ENCODE assay signal across 22 cellular contexts in genomic region chr7:151142686-151143040, GRCh38. TPM values are rescaled to one million over a fixed set of nuclear protein-coding genes. Genes with fewer than 3 reads are reported as not detected.
DNase-seq lines count a peak whose midpoint lies in the region; ATAC-seq, FAIRE-seq and TF ChIP-seq lines count a peak whose summit lies in the region.
"Had no signal": no experiment of that assay in that cellular context is flagged by ENCODE, and none has a peak within 500 bp of the region (broad histone marks: within the 10 kb centered on the region; RNA-seq: fewer than 3 reads in every experiment).

No MANE protein-coding gene starts in this region.

- H3K4me3 ChIP-seq in RWPE2 (ENCODE audit: severe bottlenecking): no peak overlapping the region
- H3K4me3 ChIP-seq in heart left ventricle: no peak overlapping the region
- no peak overlapping the region for H3K4me3 ChIP-seq in pancreas
- H3K4me3 ChIP-seq: SK-N-MC had no signal

- TF ChIP-seq POLR2A in heart left ventricle (IDR thresholded peaks at IDR 0.05): no peak

- FAIRE-seq in pancreas (lab: Jason Lieb, UNC) (no peak), RCC 7860 (lab: Jason Lieb, UNC) (no peak)
- FAIRE-seq: keratinocyte had no signal

- DNase-seq in C1 segment of cervical spinal cord (lab: John Stamatoyannopoulos, UW) (peak in 10 of 14 donors; percentile 22 to 72 (median 60)), RWPE2 (ENCODE audit: low spot score) (peak; percentile 52), heart left ventricle (peak in 1 of 5 donors; percentile 68), pancreas (peak in 4 of 6 donors; percentile 15 to 74 (median 48)), RCC 7860 (ENCODE audit: low spot score) (no peak), NAMALWA (ENCODE audit: low spot score) (no peak)
- DNase-seq: activated CD4-positive, alpha-beta T cell treated with anti-CD3 and anti-CD28 coated beads, Interleukin-2, amount 10 ng/mL, durations not matched to agents 24 days and 14 days; activated T-cell treated with anti-CD3 and anti-CD28 coated beads, Interleukin-2, amount 50 U/mL, for 48 hours; glutamatergic neuron; NCI-H1436 treated with DMSO at 0.1 percent for 48 hours; NCI-H524; OCI-M1; T1000 had no signal

- H3K36me3 ChIP-seq in RWPE2 (ENCODE audit: low read depth) (peaks cover 36% of the 10 kb centered on the region), heart left ventricle (peaks cover 0 to 63% (median 31%) of the 10 kb centered on the region in 9 donors), pancreas (peaks cover 0 to 27% (median 5%) of the 10 kb centered on the region in 3 donors)

- ATAC-seq in RWPE2 (ENCODE audit: low read depth) (no peak), heart left ventricle (peak; percentile 16 to 55 (median 44)), pancreas (peak in 3 of 4 donors; percentile 51 to 74 (median 64)), HG02885 (IDR thresholded peaks at IDR 0.05; ENCODE audit: poor library complexity, unreplicated experiment) (no peak), HG03432 (IDR thresholded peaks at IDR 0.05; ENCODE audit: unreplicated experiment) (no peak)

- intact Hi-C loops in heart left ventricle (cut with DNase I) (no loop called here), pancreas (cut with DNase I) (no loop called here)

- TF ChIP-seq CTCF in RWPE2 (IDR thresholded peaks at IDR 0.05; ENCODE audit: poor library complexity, severe bottlenecking) (no peak), heart left ventricle (IDR thresholded peaks at IDR 0.05) (no peak), pancreas (IDR thresholded peaks at IDR 0.05) (no peak)

- 42 to 48% (median 45%) methylated on average over 8 to 10 of the region's 10 CpGs for WGBS in heart left ventricle, 4 donors
- 57 to 58% methylated on average over 9 to 10 of the region's 10 CpGs for whole genome bisulfite sequencing in pancreas, 2 donors

- H3K4me1 ChIP-seq in RWPE2 (ENCODE audit: insufficient read depth, poor library complexity, severe bottlenecking) (no peaks in the 10 kb centered on the region), heart left ventricle (peaks cover 0 to 28% (median 11%) of the 10 kb centered on the region in 12 donors), pancreas (no peaks in the 10 kb centered on the region)

- no peak overlapping the region for H3K27ac ChIP-seq in RWPE2 (ENCODE audit: poor library complexity, severe bottlenecking)
- peak overlapping the region in 3 of 12 donors; percentile 9 to 39 (median 13) for H3K27ac ChIP-seq in heart left ventricle
- H3K27ac ChIP-seq in pancreas: no peak overlapping the region
- H3K27ac ChIP-seq: SK-N-MC had no signal

- no peaks in the 10 kb centered on the region for H3K27me3 ChIP-seq in RWPE2 (ENCODE audit: insufficient read depth, poor library complexity, severe bottlenecking)
- H3K27me3 ChIP-seq in heart left ventricle: no peaks in the 10 kb centered on the region
- no peaks in the 10 kb centered on the region for H3K27me3 ChIP-seq in pancreas

- H3K9me3 ChIP-seq in RWPE2 (ENCODE audit: severe bottlenecking) (no peaks in the 10 kb centered on the region), heart left ventricle (no peaks in the 10 kb centered on the region), pancreas (no peaks in the 10 kb centered on the region)

RNA-seq across cellular contexts. Expression of gene GBX1, which starts 24.8 kb away (rescaled TPM):
- total RNA-seq in heart left ventricle: under 1 TPM in 5 of 9 donors, not detected in 4; 0.29 to 0.52 (median 0.36) TPM
- under 1 TPM in 1 of 2 donors, not detected in 1; 0.27 TPM for polyA plus RNA-seq in heart left ventricle
- total RNA-seq in pancreas: not detected
- polyA plus RNA-seq in pancreas: not detected
- total RNA-seq: activated CD4-positive, alpha-beta T cell treated with anti-CD3 and anti-CD28 coated beads, Interleukin-2, amount 10 ng/mL, durations not matched to agents 24 days and 14 days; epithelial cell of proximal tubule; LHCN-M2; mesothelial cell of epicardium; osteocyte had no signal
- polyA plus RNA-seq: adipose tissue, keratinocyte had no signal

RNA-seq across cellular contexts. Expression of gene ASB10, which starts 44.4 kb away (rescaled TPM):
- 10 to 100 TPM; 13.1 to 36.4 (median 25.5) TPM for total RNA-seq in heart left ventricle
- polyA plus RNA-seq in heart left ventricle: 10 to 100 TPM in 1 of 2 donors, 1 to 10 TPM in 1; 6.9 to 37.1 TPM
- total RNA-seq in pancreas: not detected
- not detected for polyA plus RNA-seq in pancreas
- total RNA-seq: activated CD4-positive, alpha-beta T cell treated with anti-CD3 and anti-CD28 coated beads, Interleukin-2, amount 10 ng/mL, durations not matched to agents 24 days and 14 days; epithelial cell of proximal tubule; LHCN-M2; mesothelial cell of epicardium; osteocyte had no signal
- polyA plus RNA-seq: adipose tissue, keratinocyte had no signal

RNA-seq across cellular contexts. Expression of gene AGAP3, which starts 56.4 kb away (rescaled TPM):
- total RNA-seq in heart left ventricle: 10 to 100 TPM; 30.3 to 83.7 (median 57.6) TPM
- polyA plus RNA-seq in heart left ventricle: 10 to 100 TPM; 42.9 to 55.3 TPM
- 10 to 100 TPM; 41.5 to 81.0 (median 54.7) TPM for total RNA-seq in pancreas
- polyA plus RNA-seq in pancreas: 10 to 100 TPM; 89.8 to 93.9 TPM

RNA-seq across cellular contexts. Expression of gene TMUB1, which starts 59.4 kb away (rescaled TPM):
- total RNA-seq in heart left ventricle (10 to 100 TPM; 21.8 to 62.8 (median 26.7) TPM), pancreas (10 to 100 TPM; 34.5 to 49.8 (median 39.3) TPM)
- polyA plus RNA-seq in heart left ventricle (10 to 100 TPM; 66.1 to 82.6 TPM), pancreas (100 to 1,000 TPM in 1 of 2 donors, 10 to 100 TPM in 1; 52.8 to 103 TPM)

Comparison
In these comparisons a context has a peak if more than half of its experiments do, and no peak if none do; other contexts are left out.
1. DNase-seq: peak in C1 segment of cervical spinal cord (10 of 14), RWPE2 (single experiment) and pancreas (4 of 6); none in RCC 7860 (single experiment) and NAMALWA (single experiment).
2. ATAC-seq: peak in heart left ventricle (4 of 4) and pancreas (3 of 4); none in RWPE2 (single experiment), HG02885 (single experiment) and HG03432 (single experiment).
3. RNA of gene ASB10, which starts 44.4 kb away (total RNA-seq): 13.1 to 36.4 TPM in heart left ventricle; not detected in pancreas; every median in the first group is over 10 times any median in the second.